8 cellular contexts compared by ENCODE assay signal in genomic region chr6:25042599-25042936, GRCh38.
DNase-seq lines count a peak whose midpoint lies in the region; ATAC-seq and TF ChIP-seq lines count a peak whose summit lies in the region.

No MANE protein-coding gene starts in this region.

- CTCF ChIA-PET in GM10248 (lab: Yijun Ruan, JAX) (interaction anchor here (1.2 to 15.5 kb wide), 12 partner anchors 8 to 547 kb away, joined by 3 to 129 read pairs (median 8); no protein-coding TSS in a partner anchor), T-cell (lab: Charles Lee) (interaction anchor here (0.7 to 2.8 kb wide), 12 partner anchors 8 to 186 kb away, joined by 3 to 28 read pairs (median 4); no protein-coding TSS in a partner anchor), mammary epithelial cell (lab: Charles Lee; ENCODE audit: low non-redundant PET) (no interaction called here)

- H3K9me3 ChIP-seq in mammary epithelial cell (replicated peaks; ENCODE audit: insufficient read depth, low read length): no peaks in the 10 kb centered on the region

- peak overlapping the region; percentile 95 to 100 for H3K27ac Mint-ChIP-seq in T-cell

- H4K20me1 ChIP-seq in mammary epithelial cell (ENCODE audit: insufficient read depth, low read length): no peaks in the 10 kb centered on the region

- no peak overlapping the region for H3K4me3 ChIP-seq in mammary epithelial cell (replicated peaks in 1 of 3; ENCODE audit: insufficient read depth in 1 of 3, low read depth in 2 of 3, low read length in 3 of 3)

- H3K27me3 ChIP-seq in foreskin keratinocyte (peaks cover 3% of the 10 kb centered on the region), mammary epithelial cell (ENCODE audit: insufficient read depth, low read length) (no peaks in the 10 kb centered on the region)

- peak overlapping the region; percentile 95 to 100 (median 98) for H3K4me3 Mint-ChIP-seq in T-cell

- intact Hi-C loops in mammary epithelial cell (cut with micrococcal nuclease): no loop called here

- peaks cover 59 to 66% (median 59%) of the 10 kb centered on the region in 3 donors for H3K4me1 Mint-ChIP-seq in T-cell

- in situ Hi-C loops in mammary epithelial cell (cut with MboI; ENCODE audit: low sequenced_read_pairs in 2 of 2): no loop called here

- H3K36me3 ChIP-seq in mammary epithelial cell (ENCODE audit: insufficient read depth, low read length): no peaks in the 10 kb centered on the region

- H3K27ac ChIP-seq in foreskin keratinocyte: no peak overlapping the region
- no peak overlapping the region for H3K27ac ChIP-seq in mammary epithelial cell (ENCODE audit: insufficient read depth, low read depth, low read length)

- TF ChIP-seq CTCF in GM10248 (IDR thresholded peaks at IDR 0.05; ENCODE audit: control extremely low read depth, extremely low read depth, low read depth, missing control alignments): peak; percentile 8
- peak; percentile 25 for TF ChIP-seq CTCF in foreskin keratinocyte (conservative IDR thresholded peaks at IDR 0.05)
- TF ChIP-seq CTCF in mammary epithelial cell (conservative IDR thresholded peaks at IDR 0.05 in 1 of 2, IDR thresholded peaks at IDR 0.05 in 1 of 2; ENCODE audit: extremely low read depth in 1 of 2, insufficient read depth in 1 of 2, low read depth in 1 of 2, low read length in 2 of 2): peak in 1 of 2 donors; percentile 4

- H3K79me2 ChIP-seq in mammary epithelial cell (ENCODE audit: insufficient read depth, low read length): no peaks in the 10 kb centered on the region

- no peaks in the 10 kb centered on the region for H3K36me3 Mint-ChIP-seq in T-cell

- H3K9ac ChIP-seq in mammary epithelial cell (ENCODE audit: insufficient read depth, low read length): no peak overlapping the region

- dilution Hi-C loops in mammary epithelial cell (cut with HindIII; ENCODE audit: low sequenced_read_pairs): no loop called here

- no TSS peak for BruUV-seq in mammary epithelial cell (replicated peaks; lab: Mats Ljungman, UMichigan)

- H2AFZ ChIP-seq in mammary epithelial cell (ENCODE audit: low read depth, low read length): no peak overlapping the region

- H3K9me3 Mint-ChIP-seq in T-cell: no peaks in the 10 kb centered on the region

- peak; percentile 30 for ATAC-seq in GM21423 (IDR thresholded peaks at IDR 0.05; ENCODE audit: unreplicated experiment)
- peak; percentile 52 to 62 (median 53) for ATAC-seq in T-cell (replicated peaks in 1 of 4)
- ATAC-seq in foreskin keratinocyte: peak; percentile 41
- no peak for ATAC-seq in GM18520 (IDR thresholded peaks at IDR 0.05; ENCODE audit: unreplicated experiment)
- ATAC-seq in HG02571 (IDR thresholded peaks at IDR 0.05; ENCODE audit: unreplicated experiment): no peak

- WGBS in mammary epithelial cell (ENCODE audit: low coverage, missing lambda C conversion rate): 96% methylated on average over 5 of the region's 5 CpGs

- H3K27me3 Mint-ChIP-seq in T-cell: no peaks in the 10 kb centered on the region

- H3K4me1 ChIP-seq in foreskin keratinocyte: no peaks in the 10 kb centered on the region
- H3K4me1 ChIP-seq in mammary epithelial cell (ENCODE audit: insufficient read depth, low read length): no peaks in the 10 kb centered on the region

- no peak for DNase-seq in GM10248 (ENCODE audit: extremely low spot score)
- DNase-seq in T-cell: peak in 17 of 34 experiments; percentile 9 to 42 (median 36)
- DNase-seq in foreskin keratinocyte: no peak
- DNase-seq in mammary epithelial cell: no peak
- DNase-seq in superior temporal gyrus (ENCODE audit: extremely low spot score): no peak

- H3K4me2 ChIP-seq in mammary epithelial cell (ENCODE audit: insufficient read depth, low read depth, low read length): no peak overlapping the region

- POLR2A ChIA-PET in GM10248 (lab: Yijun Ruan, JAX): interaction anchor here (0.6 to 1.4 kb wide), 4 partner anchors 9 to 187 kb away, joined by 3 to 5 read pairs (median 3); no protein-coding TSS in a partner anchor
- POLR2A ChIA-PET in T-cell (lab: Charles Lee): interaction anchor here (0.6 to 1.8 kb wide), 5 partner anchors 8 to 471 kb away, joined by 3 to 9 read pairs (median 5); no protein-coding TSS in a partner anchor

Comparison
In these comparisons a context has a peak if more than half of its experiments do, and no peak if none do; other contexts are left out.
1. ATAC-seq: peak in GM21423 (single experiment), T-cell (4 of 4) and foreskin keratinocyte (single experiment); none in GM18520 (single experiment) and HG02571 (single experiment).